8 cellular contexts compared by ENCODE assay signal in genomic region chr1:30847358-30847972, GRCh38.
DNase-seq lines count a peak whose midpoint lies in the region; ATAC-seq and TF ChIP-seq lines count a peak whose summit lies in the region.

No MANE protein-coding gene starts in this region.

- H3K4me3 ChIP-seq in PC-3 (ENCODE audit: low read length) = no peak overlapping the region

- no peaks in the 10 kb centered on the region for H4K20me1 ChIP-seq in PC-3 (ENCODE audit: low read length)

- no peaks in the 10 kb centered on the region for H3K79me2 ChIP-seq in PC-3 (ENCODE audit: low read length)

- POLR2A ChIA-PET in PC-3 (lab: Charles Lee; ENCODE audit: unreplicated experiment) = no interaction called here

- no peaks in the 10 kb centered on the region for H3K4me1 ChIP-seq in PC-3 (ENCODE audit: insufficient read depth, low read length)

- no peak overlapping the region for H3K27ac ChIP-seq in PC-3 (ENCODE audit: low read length)

- no peaks in the 10 kb centered on the region for H3K36me3 Mint-ChIP-seq in neural crest cell (ENCODE audit: low read depth)
- H3K36me3 Mint-ChIP-seq in activated T-helper 2 cell treated with anti-CD3 and anti-CD28 coated beads, Interferon-gamma antibody, Interleukin-2, Interleukin-4, amounts not matched to agents 10 μg/mL and 5 μg/mL and 100 μg/mL, durations not matched to agents 14 hours and 24 hours and 36 hours (ENCODE audit: low read depth) = no peaks in the 10 kb centered on the region
- no peaks in the 10 kb centered on the region for H3K36me3 Mint-ChIP-seq in activated CD8-positive, alpha-beta memory T cell treated with anti-CD3 and anti-CD28 coated beads, Interleukin-2, amount 10 ng/mL, durations not matched to agents 7 days and 5 days

- TF ChIP-seq CTCF in PC-3 (conservative IDR thresholded peaks at IDR 0.05; ENCODE audit: low read depth, low read length) (no peak), neural crest cell (conservative IDR thresholded peaks at IDR 0.05) (no peak)

- no peaks in the 10 kb centered on the region for H3K9me2 ChIP-seq in PC-3 (replicated peaks; ENCODE audit: low read length)

- no peak overlapping the region for H2AFZ ChIP-seq in PC-3 (ENCODE audit: low read length)

- H3K4me3 Mint-ChIP-seq in neural crest cell = peak overlapping the region; percentile 42
- no peak overlapping the region for H3K4me3 Mint-ChIP-seq in activated T-helper 2 cell treated with anti-CD3 and anti-CD28 coated beads, Interferon-gamma antibody, Interleukin-2, Interleukin-4, amounts not matched to agents 10 μg/mL and 5 μg/mL and 100 μg/mL, durations not matched to agents 14 hours and 24 hours and 36 hours (ENCODE audit: low read depth)
- H3K4me3 Mint-ChIP-seq in activated CD8-positive, alpha-beta memory T cell treated with anti-CD3 and anti-CD28 coated beads, Interleukin-2, amount 10 ng/mL, durations not matched to agents 7 days and 5 days = no peak overlapping the region

- no peaks in the 10 kb centered on the region for H3K9me3 Mint-ChIP-seq in neural crest cell
- no peaks in the 10 kb centered on the region for H3K9me3 Mint-ChIP-seq in activated T-helper 2 cell treated with anti-CD3 and anti-CD28 coated beads, Interferon-gamma antibody, Interleukin-2, Interleukin-4, amounts not matched to agents 10 μg/mL and 5 μg/mL and 100 μg/mL, durations not matched to agents 14 hours and 24 hours and 36 hours
- H3K9me3 Mint-ChIP-seq in activated CD8-positive, alpha-beta memory T cell treated with anti-CD3 and anti-CD28 coated beads, Interleukin-2, amount 10 ng/mL, durations not matched to agents 7 days and 5 days (ENCODE audit: low read depth) = no peaks in the 10 kb centered on the region

- H3K9me3 ChIP-seq in PC-3 (ENCODE audit: low read length) = no peaks in the 10 kb centered on the region

- intact Hi-C loops in PC-3 (cut with micrococcal nuclease) = no loop called here
- intact Hi-C loops in activated T-helper 2 cell treated with anti-CD3 and anti-CD28 coated beads, Interferon-gamma antibody, Interleukin-2, Interleukin-4, amounts not matched to agents 10 μg/mL and 5 μg/mL and 100 μg/mL, durations not matched to agents 14 hours and 24 hours and 36 hours (cut with micrococcal nuclease) = no loop called here

- ATAC-seq in PC-3 = peak; percentile 24; the same call in 1 of the 2 replicates
- no peak for ATAC-seq in activated CD8-positive, alpha-beta memory T cell treated with anti-CD3 and anti-CD28 coated beads, Interleukin-2, amount 10 ng/mL, durations not matched to agents 7 days and 5 days
- ATAC-seq in HG03378 (IDR thresholded peaks at IDR 0.05; ENCODE audit: unreplicated experiment) = no peak

- BruUV-seq in PC-3 (replicated peaks; lab: Mats Ljungman, UMichigan) = no TSS peak

- H3F3A ChIP-seq in PC-3 (ENCODE audit: low read length, unreplicated experiment) = no peaks in the 10 kb centered on the region

- peaks cover 22% of the 10 kb centered on the region for H3K27me3 ChIP-seq in PC-3 (ENCODE audit: low read length)

- H3K27me3 Mint-ChIP-seq in neural crest cell (ENCODE audit: low read depth) = no peaks in the 10 kb centered on the region
- H3K27me3 Mint-ChIP-seq in activated T-helper 2 cell treated with anti-CD3 and anti-CD28 coated beads, Interferon-gamma antibody, Interleukin-2, Interleukin-4, amounts not matched to agents 10 μg/mL and 5 μg/mL and 100 μg/mL, durations not matched to agents 14 hours and 24 hours and 36 hours (ENCODE audit: low read depth) = peaks cover 39% of the 10 kb centered on the region
- H3K27me3 Mint-ChIP-seq in activated CD8-positive, alpha-beta memory T cell treated with anti-CD3 and anti-CD28 coated beads, Interleukin-2, amount 10 ng/mL, durations not matched to agents 7 days and 5 days = peaks cover 64% of the 10 kb centered on the region

- peak in 11 of 14 donors; percentile 47 to 92 (median 71) for DNase-seq in C1 segment of cervical spinal cord (lab: John Stamatoyannopoulos, UW)
- DNase-seq in PC-3 = no peak
- DNase-seq in foreskin melanocyte = peak; percentile 96
- DNase-seq in neural crest cell (ENCODE audit: low read depth, low spot score) = peak; percentile 81
- DNase-seq in activated T-helper 2 cell treated with anti-CD3 and anti-CD28 coated beads, Interferon-gamma antibody, Interleukin-2, Interleukin-4, amounts not matched to agents 10 μg/mL and 5 μg/mL and 100 μg/mL, durations not matched to agents 14 hours and 24 hours and 36 hours (ENCODE audit: low spot score) = no peak
- no peak for DNase-seq in germinal center (ENCODE audit: low spot score)
- no peak for DNase-seq in activated CD8-positive, alpha-beta memory T cell treated with anti-CD3 and anti-CD28 coated beads, Interleukin-2, amount 10 ng/mL, durations not matched to agents 7 days and 5 days

- peaks cover 74% of the 10 kb centered on the region for H3K4me1 Mint-ChIP-seq in neural crest cell
- no peaks in the 10 kb centered on the region for H3K4me1 Mint-ChIP-seq in activated T-helper 2 cell treated with anti-CD3 and anti-CD28 coated beads, Interferon-gamma antibody, Interleukin-2, Interleukin-4, amounts not matched to agents 10 μg/mL and 5 μg/mL and 100 μg/mL, durations not matched to agents 14 hours and 24 hours and 36 hours (ENCODE audit: low read depth)
- no peaks in the 10 kb centered on the region for H3K4me1 Mint-ChIP-seq in activated CD8-positive, alpha-beta memory T cell treated with anti-CD3 and anti-CD28 coated beads, Interleukin-2, amount 10 ng/mL, durations not matched to agents 7 days and 5 days

- no peak overlapping the region for H3K4me2 ChIP-seq in PC-3 (ENCODE audit: low read length)

- CTCF ChIA-PET in PC-3 (lab: Charles Lee) = no interaction called here
- CTCF ChIA-PET in activated CD8-positive, alpha-beta memory T cell treated with anti-CD3 and anti-CD28 coated beads, Interleukin-2, amount 10 ng/mL, durations not matched to agents 7 days and 5 days (lab: Charles Lee) = no interaction called here

- H3K36me3 ChIP-seq in PC-3 (ENCODE audit: low read depth, low read length) = no peaks in the 10 kb centered on the region

- no peak overlapping the region for H3K9ac ChIP-seq in PC-3 (ENCODE audit: low read length)

- peak overlapping the region; percentile 99 for H3K27ac Mint-ChIP-seq in neural crest cell (ENCODE audit: unreplicated experiment)
- no peak overlapping the region for H3K27ac Mint-ChIP-seq in activated T-helper 2 cell treated with anti-CD3 and anti-CD28 coated beads, Interferon-gamma antibody, Interleukin-2, Interleukin-4, amounts not matched to agents 10 μg/mL and 5 μg/mL and 100 μg/mL, durations not matched to agents 14 hours and 24 hours and 36 hours
- no peak overlapping the region for H3K27ac Mint-ChIP-seq in activated CD8-positive, alpha-beta memory T cell treated with anti-CD3 and anti-CD28 coated beads, Interleukin-2, amount 10 ng/mL, durations not matched to agents 7 days and 5 days

Comparison
In these comparisons a context has a peak if more than half of its experiments do, and no peak if none do; other contexts are left out.
1. DNase-seq: peak in C1 segment of cervical spinal cord (11 of 14), foreskin melanocyte (single experiment) and neural crest cell (single experiment); none in PC-3 (single experiment), activated T-helper 2 cell treated with anti-CD3 and anti-CD28 coated beads, Interferon-gamma antibody, Interleukin-2, Interleukin-4, amounts not matched to agents 10 μg/mL and 5 μg/mL and 100 μg/mL, durations not matched to agents 14 hours and 24 hours and 36 hours (single experiment), germinal center (single experiment) and activated CD8-positive, alpha-beta memory T cell treated with anti-CD3 and anti-CD28 coated beads, Interleukin-2, amount 10 ng/mL, durations not matched to agents 7 days and 5 days (single experiment).